In the genomic region with DNA sequence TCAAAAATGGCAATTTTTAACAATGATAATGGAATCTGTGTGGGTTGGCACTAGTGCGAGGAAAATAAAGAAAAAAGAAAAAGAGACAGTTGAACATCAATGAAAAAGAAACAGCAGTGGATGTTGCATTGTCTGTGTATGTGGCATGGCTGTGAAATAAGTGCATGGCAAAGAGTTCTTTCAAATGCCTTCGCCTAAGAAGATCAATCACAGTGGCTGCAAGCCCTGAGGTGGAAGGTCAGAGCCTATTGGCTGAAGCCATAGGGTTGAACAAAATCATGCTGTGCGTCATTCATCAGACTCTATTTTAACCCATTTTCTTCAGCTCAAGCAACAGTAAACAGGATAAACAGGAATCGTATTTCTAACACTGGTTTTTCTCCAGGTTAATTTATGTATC, we compare ENCODE assay signal across 19 cellular contexts.
"Had no signal": no experiment of that assay in that cellular context is flagged by ENCODE, and none has a peak within 500 bp of the region (broad histone marks: within the 10 kb centered on the region; RNA-seq: fewer than 3 reads in every experiment).

No MANE protein-coding gene starts in this region.

- H3K36me3 Mint-ChIP-seq: activated naive CD4-positive, alpha-beta T cell treated with anti-CD3 and anti-CD28 coated beads, Interleukin-2, amount 10 ng/mL, durations not matched to agents 7 days and 5 days; natural killer cell had no signal

- H3K27me3 Mint-ChIP-seq: activated CD4-positive, alpha-beta memory T cell treated with anti-CD3 and anti-CD28 coated beads, Interleukin-2, amount 10 ng/mL, durations not matched to agents 7 days and 5 days; activated naive CD4-positive, alpha-beta T cell treated with anti-CD3 and anti-CD28 coated beads, Interleukin-2, amount 10 ng/mL, durations not matched to agents 7 days and 5 days; T-helper 17 cell had no signal

- DNase-seq: activated CD4-positive, alpha-beta memory T cell treated with anti-CD3 and anti-CD28 coated beads, Interleukin-2, amount 10 ng/mL, durations not matched to agents 7 days and 5 days; activated CD4-positive, alpha-beta T cell treated with anti-CD3 and anti-CD28 coated beads for 48 hours; activated effector memory CD4-positive, alpha-beta T cell treated with Interleukin-2 at 50 U/mL for 16 hours; activated naive CD4-positive, alpha-beta T cell treated with anti-CD3 and anti-CD28 coated beads, Interleukin-2, amount 10 ng/mL, durations not matched to agents 7 days and 5 days; activated T-cell treated with anti-CD3 and anti-CD28 coated beads, Interleukin-2, amount 50 U/mL, for 72 hours; amygdala; effector CD8-positive, alpha-beta T cell; left lung; midbrain; natural killer cell; posterior cingulate gyrus; spleen; stimulated activated CD4-positive, alpha-beta T cell treated with anti-CD3 and anti-CD28 coated beads, Interleukin-4, amount 100 ng/mL, for 24 hours; stimulated activated naive CD4-positive, alpha-beta T cell treated with Interleukin-2 at 50 U/mL for 16 hours; T-helper 17 cell; thyroid gland had no signal

- ATAC-seq: activated T-cell treated with anti-CD3 and anti-CD28 coated beads, Interleukin-2, amount 50 U/mL, for 72 hours; foreskin keratinocyte; natural killer cell; T-helper 17 cell had no signal

- H3K36me3 ChIP-seq: cardiac muscle cell, left lung, spleen, thyroid gland had no signal

- H3K4me1 ChIP-seq: foreskin keratinocyte, left lung, spleen, thyroid gland had no signal

- H3K27me3 ChIP-seq: cardiac muscle cell, foreskin keratinocyte, left lung, spleen, thyroid gland had no signal

- H3K9me3 ChIP-seq: left lung, thyroid gland had no signal

- H3K27ac ChIP-seq: cardiac muscle cell, foreskin keratinocyte, left lung, spleen, thyroid gland had no signal

- H3K4me3 Mint-ChIP-seq: activated CD4-positive, alpha-beta memory T cell treated with anti-CD3 and anti-CD28 coated beads, Interleukin-2, amount 10 ng/mL, durations not matched to agents 7 days and 5 days; activated naive CD4-positive, alpha-beta T cell treated with anti-CD3 and anti-CD28 coated beads, Interleukin-2, amount 10 ng/mL, durations not matched to agents 7 days and 5 days; activated T-cell treated with anti-CD3 and anti-CD28 coated beads, Interleukin-2, amount 50 U/mL, for 72 hours; natural killer cell; T-helper 17 cell had no signal

- H3K4me3 ChIP-seq: cardiac muscle cell, left lung, lung, spleen, thyroid gland had no signal

- H3K4me1 Mint-ChIP-seq: activated CD4-positive, alpha-beta memory T cell treated with anti-CD3 and anti-CD28 coated beads, Interleukin-2, amount 10 ng/mL, durations not matched to agents 7 days and 5 days; activated naive CD4-positive, alpha-beta T cell treated with anti-CD3 and anti-CD28 coated beads, Interleukin-2, amount 10 ng/mL, durations not matched to agents 7 days and 5 days; natural killer cell; T-helper 17 cell had no signal

- H3K9me3 Mint-ChIP-seq: activated CD4-positive, alpha-beta memory T cell treated with anti-CD3 and anti-CD28 coated beads, Interleukin-2, amount 10 ng/mL, durations not matched to agents 7 days and 5 days had no signal

- H3K27ac Mint-ChIP-seq: activated CD4-positive, alpha-beta memory T cell treated with anti-CD3 and anti-CD28 coated beads, Interleukin-2, amount 10 ng/mL, durations not matched to agents 7 days and 5 days; activated naive CD4-positive, alpha-beta T cell treated with anti-CD3 and anti-CD28 coated beads, Interleukin-2, amount 10 ng/mL, durations not matched to agents 7 days and 5 days; activated T-cell treated with anti-CD3 and anti-CD28 coated beads, Interleukin-2, amount 50 U/mL, for 72 hours; natural killer cell; T-helper 17 cell had no signal
